24 cellular contexts compared by ENCODE assay signal in the genomic region with DNA sequence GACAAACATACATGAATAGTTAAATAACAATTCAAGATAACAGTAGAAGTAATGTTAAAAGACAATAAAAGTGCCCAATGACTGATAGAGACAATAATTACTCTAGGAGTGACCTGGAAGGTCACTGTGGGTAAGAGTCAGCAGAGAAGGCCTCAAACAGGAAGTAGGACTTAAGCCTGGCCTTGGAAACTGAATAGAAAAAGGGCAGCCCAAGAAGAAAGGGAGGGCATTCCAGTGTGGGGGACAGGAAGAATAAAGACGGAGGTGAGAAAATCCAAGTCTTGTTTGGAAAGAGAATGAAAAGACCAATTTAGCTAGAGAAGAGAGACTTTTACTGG. TPM values are rescaled to one million over a fixed set of nuclear protein-coding genes. Genes with fewer than 3 reads are reported as not detected.
DNase-seq lines count a peak whose midpoint lies in the region; ATAC-seq, FAIRE-seq and TF ChIP-seq lines count a peak whose summit lies in the region.
"Had no signal": no experiment of that assay in that cellular context is flagged by ENCODE, and none has a peak within 500 bp of the region (broad histone marks: within the 10 kb centered on the region; RNA-seq: fewer than 3 reads in every experiment).

No MANE protein-coding gene starts in this region.

- H3K23me2 ChIP-seq in H1 (ENCODE audit: low read depth, low read length): no peaks in the 10 kb centered on the region

- CTCF ChIA-PET in MCF 10A (lab: Yijun Ruan, JAX): interaction anchor here (0.9 to 1.8 kb wide), 2 partner anchors 8 to 59 kb away, joined by 4 to 6 read pairs; no protein-coding TSS in a partner anchor
- CTCF ChIA-PET in PC-3 (lab: Charles Lee): no interaction called here
- CTCF ChIA-PET in H1 (lab: Charles Lee; ENCODE audit: partially characterized antibody): interaction anchor here (2.4 kb wide), 1 partner anchor 8 kb away, joined by 9 read pairs; no protein-coding TSS in a partner anchor

- no peak overlapping the region for H2BK20ac ChIP-seq in H1 (ENCODE audit: low read length)

- H2AFZ ChIP-seq in PC-3 (ENCODE audit: low read length) (no peak overlapping the region), H1 (ENCODE audit: low read length) (no peak overlapping the region)
- H2AFZ ChIP-seq: parathyroid adenoma had no signal

- H3K4me2 ChIP-seq in PC-3 (ENCODE audit: low read length): peak overlapping the region; percentile 48
- H3K4me2 ChIP-seq in H1 (ENCODE audit: insufficient read depth in 1 of 2, low read depth in 2 of 2, low read length in 2 of 2): no peak overlapping the region

- H3K36me3 ChIP-seq in breast epithelium (no peaks in the 10 kb centered on the region), PC-3 (ENCODE audit: low read depth, low read length) (no peaks in the 10 kb centered on the region), H1 (ENCODE audit: control insufficient read depth in 2 of 4, insufficient read depth in 4 of 4, low read length in 3 of 4) (no peaks in the 10 kb centered on the region)
- H3K36me3 ChIP-seq: esophagus muscularis mucosa, tibial artery had no signal

- H3K9ac ChIP-seq in PC-3 (ENCODE audit: low read length) (peak overlapping the region; percentile 46; the same call in 1 of the 2 replicates), H1 (replicated peaks in 1 of 4; ENCODE audit: extremely low read depth in 1 of 4, low read depth in 3 of 4, low read length in 3 of 4) (no peak overlapping the region)
- H3K9ac ChIP-seq: parathyroid adenoma had no signal

- peaks cover 7% of the 10 kb centered on the region for H3K4me1 Mint-ChIP-seq in MCF 10A (ENCODE audit: insufficient read depth, unreplicated experiment)
- H3K4me1 Mint-ChIP-seq in stimulated activated naive CD8-positive, alpha-beta T cell treated with anti-CD3 and anti-CD28 coated beads, Interleukin-15, amount 100 ng/mL, for 72 hours: peaks cover 24% of the 10 kb centered on the region

- no peak overlapping the region for H3K4me3 Mint-ChIP-seq in MCF 10A (ENCODE audit: unreplicated experiment)
- H3K4me3 Mint-ChIP-seq in stimulated activated naive CD8-positive, alpha-beta T cell treated with anti-CD3 and anti-CD28 coated beads, Interleukin-15, amount 100 ng/mL, for 72 hours: peak overlapping the region; percentile 48 to 51
- H3K4me3 Mint-ChIP-seq: CD4-positive, alpha-beta T cell; natural killer cell treated with Interleukin-12 subunit alpha and Interleukin-12 subunit beta and Interleukin-15 and Interleukin-18, amount 100 ng/mL, for 72 hours had no signal

- H3K4ac ChIP-seq in H1 (replicated peaks; ENCODE audit: insufficient read length, low read depth, low read length): no peak overlapping the region

- H3K14ac ChIP-seq in H1 (ENCODE audit: insufficient read length): no peak overlapping the region

- no peak overlapping the region for H3K23ac ChIP-seq in H1 (ENCODE audit: insufficient read length)

- ATAC-seq in PC-3 (peak; percentile 55), HG02610 (IDR thresholded peaks at IDR 0.05; ENCODE audit: unreplicated experiment) (no peak)
- peak; percentile 68 for ATAC-seq in stimulated activated naive CD8-positive, alpha-beta T cell treated with anti-CD3 and anti-CD28 coated beads, Interleukin-15, amount 100 ng/mL, for 72 hours
- ATAC-seq: natural killer cell treated with Interleukin-12 subunit alpha and Interleukin-12 subunit beta and Interleukin-15 and Interleukin-18, amount 100 ng/mL, for 72 hours; sciatic nerve had no signal

- H2BK120ac ChIP-seq in H1 (replicated peaks; ENCODE audit: low read depth, low read length): no peak overlapping the region

- no peak overlapping the region for H4K5ac ChIP-seq in H1 (ENCODE audit: insufficient read length, low read depth, low read length)

- peak; percentile 24 for FAIRE-seq in H1 (lab: Jason Lieb, UNC)
- FAIRE-seq: GM12891, GM19239 had no signal

- H3K9me3 Mint-ChIP-seq in MCF 10A (ENCODE audit: unreplicated experiment): no peaks in the 10 kb centered on the region
- no peaks in the 10 kb centered on the region for H3K9me3 Mint-ChIP-seq in stimulated activated naive CD8-positive, alpha-beta T cell treated with anti-CD3 and anti-CD28 coated beads, Interleukin-15, amount 100 ng/mL, for 72 hours
- H3K9me3 Mint-ChIP-seq: CD4-positive, alpha-beta T cell; natural killer cell treated with Interleukin-12 subunit alpha and Interleukin-12 subunit beta and Interleukin-15 and Interleukin-18, amount 100 ng/mL, for 72 hours had no signal

- no peaks in the 10 kb centered on the region for H3F3A ChIP-seq in PC-3 (ENCODE audit: low read length, unreplicated experiment)

- in situ Hi-C loops in ACHN (cut with HindIII; ENCODE audit: low pct_ligation_motif_present, low pct_unique_long_range_greater_than_20kb, low sequenced_read_pairs): no loop called here

- no peaks in the 10 kb centered on the region for H3K79me1 ChIP-seq in H1 (ENCODE audit: low read depth, low read length)

- H3K4me1 ChIP-seq in breast epithelium: no peaks in the 10 kb centered on the region
- H3K4me1 ChIP-seq in PC-3 (ENCODE audit: insufficient read depth, low read length): peaks cover 35% of the 10 kb centered on the region
- no peaks in the 10 kb centered on the region for H3K4me1 ChIP-seq in H1 (replicated peaks in 1 of 4; ENCODE audit: control insufficient read depth in 3 of 4, insufficient read depth in 4 of 4, low read length in 3 of 4)
- H3K4me1 ChIP-seq: esophagus muscularis mucosa, parathyroid adenoma, tibial artery had no signal

- H3K79me2 ChIP-seq in PC-3 (ENCODE audit: low read length) (no peaks in the 10 kb centered on the region), H1 (ENCODE audit: control insufficient read depth in 1 of 2, insufficient read depth in 2 of 2, low read length in 2 of 2) (no peaks in the 10 kb centered on the region)
- H3K79me2 ChIP-seq: parathyroid adenoma had no signal

- H2BK5ac ChIP-seq in H1 (ENCODE audit: low read depth, low read length): no peak overlapping the region

- POLR2A ChIA-PET in MCF 10A (lab: Yijun Ruan, JAX): interaction anchor here (0.7 to 1.2 kb wide), 3 partner anchors 13 to 36 kb away, joined by 3 read pairs; a partner anchor contains a TSS
- POLR2A ChIA-PET in PC-3 (lab: Charles Lee; ENCODE audit: unreplicated experiment): no interaction called here
- POLR2A ChIA-PET in H1 (lab: Charles Lee; ENCODE audit: partially characterized antibody): no interaction called here

- H3K27ac Mint-ChIP-seq in MCF 10A (ENCODE audit: low read depth, unreplicated experiment): peak overlapping the region; percentile 81
- peak overlapping the region; percentile 90 to 97 for H3K27ac Mint-ChIP-seq in stimulated activated naive CD8-positive, alpha-beta T cell treated with anti-CD3 and anti-CD28 coated beads, Interleukin-15, amount 100 ng/mL, for 72 hours
- H3K27ac Mint-ChIP-seq: CD4-positive, alpha-beta T cell; natural killer cell treated with Interleukin-12 subunit alpha and Interleukin-12 subunit beta and Interleukin-15 and Interleukin-18, amount 100 ng/mL, for 72 hours had no signal

- H4K91ac ChIP-seq in H1 (replicated peaks; ENCODE audit: insufficient read length, low read length): no peak overlapping the region

- H3K9me2 ChIP-seq in PC-3 (replicated peaks; ENCODE audit: low read length): no peaks in the 10 kb centered on the region

- DNase-seq in MCF 10A (ENCODE audit: unreplicated experiment): no peak
- DNase-seq in breast epithelium (ENCODE audit: low spot score in 2 of 2): no peak
- DNase-seq in PC-3: no peak
- DNase-seq in H1 (ENCODE audit: low read depth in 1 of 2, low spot score in 2 of 2): no peak
- DNase-seq in stimulated activated naive CD8-positive, alpha-beta T cell treated with anti-CD3 and anti-CD28 coated beads, Interleukin-15, amount 100 ng/mL, for 72 hours: no peak
- no peak for DNase-seq in HCEC 1CT
- no peak for DNase-seq in ACHN
- DNase-seq: activated CD4-positive, CD25-positive, alpha-beta regulatory T cell treated with anti-CD3 and anti-CD28 coated beads, Interleukin-2, amount 50 U/mL, for 72 hours; activated CD8-positive, alpha-beta memory T cell treated with anti-CD3 and anti-CD28 coated beads, Interleukin-2, amount 50 U/mL, for 4 hours; CD4-positive, alpha-beta T cell; KBM-7; midbrain; NCI-H1048; NCI-H1930; RPMI8226; tibial artery had no signal

- no peak for TF ChIP-seq RAD21 in H1 (IDR thresholded peaks at IDR 0.05 in 1 of 2, conservative IDR thresholded peaks at IDR 0.05 in 1 of 2; ENCODE audit: low read depth in 2 of 2, low read length in 2 of 2)

- peaks cover 54% of the 10 kb centered on the region for H3K27me3 Mint-ChIP-seq in MCF 10A (ENCODE audit: insufficient read depth, unreplicated experiment)
- no peaks in the 10 kb centered on the region for H3K27me3 Mint-ChIP-seq in stimulated activated naive CD8-positive, alpha-beta T cell treated with anti-CD3 and anti-CD28 coated beads, Interleukin-15, amount 100 ng/mL, for 72 hours
- H3K27me3 Mint-ChIP-seq: CD4-positive, alpha-beta T cell had no signal

- H2BK15ac ChIP-seq in H1 (ENCODE audit: low read length): no peak overlapping the region

- H3K9me3 ChIP-seq in breast epithelium (no peaks in the 10 kb centered on the region), PC-3 (ENCODE audit: low read length) (no peaks in the 10 kb centered on the region), H1 (ENCODE audit: insufficient read depth in 2 of 2, low read depth in 1 of 2, low read length in 1 of 2) (no peaks in the 10 kb centered on the region)
- H3K9me3 ChIP-seq: esophagus muscularis mucosa, tibial artery had no signal

- TSS peak; percentile 52 for BruUV-seq in MCF 10A (replicated peaks; lab: Mats Ljungman, UMichigan)
- BruUV-seq in PC-3 (replicated peaks; lab: Mats Ljungman, UMichigan): no TSS peak

- 78% methylated on average over 1 of the region's 1 CpG; no CpG with 5 or more reads in 1 of the 2 experiments for WGBS in H1 (ENCODE audit: extremely low coverage in 1 of 2, insufficient coverage in 1 of 2, insufficient read length in 1 of 2, insufficient replicate concordance in 2 of 2, low coverage in 1 of 2, low lambda C conversion rate in 2 of 2, missing lambda C conversion rate in 1 of 2), 2 experiments

- intact Hi-C loops in MCF 10A (cut with micrococcal nuclease): no loop called here
- intact Hi-C loops in breast epithelium (cut with DNase I; ENCODE audit: low total_unique reads): no loop called here
- intact Hi-C loops in PC-3 (cut with micrococcal nuclease): no loop called here

- no peak overlapping the region for H4K8ac ChIP-seq in H1 (ENCODE audit: extremely low read depth, insufficient read depth, low read length)

- H3K18ac ChIP-seq in H1 (ENCODE audit: extremely low read depth, low read length): no peak overlapping the region

- no peak overlapping the region for H3K56ac ChIP-seq in H1 (replicated peaks; ENCODE audit: insufficient read length, low read depth, low read length)

- no peak for TF ChIP-seq POLR2A in breast epithelium (IDR thresholded peaks at IDR 0.05)
- TF ChIP-seq POLR2A in H1 (IDR thresholded peaks at IDR 0.05; ENCODE audit: control extremely low read depth in 1 of 2, low read depth in 2 of 2, low read length in 2 of 2): no peak

- H3K4me3 ChIP-seq in breast epithelium: no peak overlapping the region
- no peak overlapping the region for H3K4me3 ChIP-seq in PC-3 (ENCODE audit: low read length)
- H3K4me3 ChIP-seq in H1 (ENCODE audit: extremely low read depth in 1 of 4, insufficient read depth in 2 of 4, low read depth in 3 of 4, low read length in 4 of 4): no peak overlapping the region
- H3K4me3 ChIP-seq: esophagus muscularis mucosa, tibial artery had no signal

- H3K27me3 ChIP-seq in breast epithelium: peaks cover 0 to 20% of the 10 kb centered on the region in 2 donors
- H3K27me3 ChIP-seq in PC-3 (ENCODE audit: low read length): no peaks in the 10 kb centered on the region
- no peaks in the 10 kb centered on the region for H3K27me3 ChIP-seq in H1 (replicated peaks in 1 of 4; ENCODE audit: control insufficient read depth in 3 of 4, extremely low read depth in 1 of 4, insufficient read depth in 3 of 4, low read length in 3 of 4)
- H3K27me3 ChIP-seq: esophagus muscularis mucosa, tibial artery had no signal

- no peak overlapping the region for H3K27ac ChIP-seq in breast epithelium
- H3K27ac ChIP-seq in PC-3 (ENCODE audit: low read length): peak overlapping the region; percentile 94
- H3K27ac ChIP-seq in H1 (ENCODE audit: low read depth, low read length): no peak overlapping the region
- H3K27ac ChIP-seq: esophagus muscularis mucosa, parathyroid adenoma, tibial artery had no signal

- no peak overlapping the region for H2BK12ac ChIP-seq in H1 (ENCODE audit: low read depth, low read length)

- TF ChIP-seq EP300 in H1 (IDR thresholded peaks at IDR 0.05; ENCODE audit: borderline replicate concordance in 1 of 2, low read depth in 2 of 2, low read length in 2 of 2): no peak

- H4K20me1 ChIP-seq in PC-3 (ENCODE audit: low read length) (no peaks in the 10 kb centered on the region), H1 (replicated peaks in 1 of 2; ENCODE audit: control insufficient read depth in 1 of 2, insufficient read depth in 2 of 2, low read length in 2 of 2) (no peaks in the 10 kb centered on the region)

- H3K36me3 Mint-ChIP-seq in MCF 10A (ENCODE audit: insufficient read depth, unreplicated experiment): no peaks in the 10 kb centered on the region
- H3K36me3 Mint-ChIP-seq: natural killer cell treated with Interleukin-12 subunit alpha and Interleukin-12 subunit beta and Interleukin-15 and Interleukin-18, amount 100 ng/mL, for 72 hours had no signal

- TF ChIP-seq CTCF in MCF 10A (IDR thresholded peaks at IDR 0.05; ENCODE audit: unreplicated experiment): no peak
- no peak for TF ChIP-seq CTCF in breast epithelium (IDR thresholded peaks at IDR 0.05)
- TF ChIP-seq CTCF in PC-3 (conservative IDR thresholded peaks at IDR 0.05; ENCODE audit: low read depth, low read length): no peak
- no peak for TF ChIP-seq CTCF in H1 (IDR thresholded peaks at IDR 0.05; ENCODE audit: control extremely low read depth in 1 of 3, insufficient read depth in 1 of 3, low read depth in 1 of 3, low read length in 3 of 3)

- H2AK5ac ChIP-seq in H1 (ENCODE audit: low read depth, low read length): no peak overlapping the region

RNA-seq across cellular contexts. Expression of a gene that starts 6.0 kb away (rescaled TPM):
- total RNA-seq in MCF 10A (2022) (0.20 TPM in 1 of 2 replicates, not detected in the other), breast epithelium (1 to 10 TPM in 1 of 3 donors, under 1 TPM in 2; 0.33 to 1.3 (median 0.64) TPM), PC-3 (2014; rRNA removed) (0.62 TPM in 1 of 2 replicates, not detected in the other)
- total RNA-seq in H1 (2021; fragmentation: NEBNext Ultra II Directional; extraction: Animal tissue kit (Norgen Biotek cat#: 25700)): not detected in 2 replicates
- 0.38 and 0.55 TPM in 2 replicates for polyA plus RNA-seq in H1 (2011; rRNA removed)
- polyA plus RNA-seq in H1 (2011; cell fraction: cytosol; rRNA removed): 0.08 TPM
- polyA plus RNA-seq in H1 (2011; cell fraction: nucleus; rRNA removed): 2.0 TPM
- polyA plus RNA-seq in H1 (2012, experiment 1 of 2): 0.11 TPM in 1 of 4 replicates, not detected in the others
- not detected for polyA plus RNA-seq in H1 (2012, experiment 2 of 2)
- polyA plus RNA-seq in H1 (2013, experiment 1 of 2): 0.08 TPM
- polyA plus RNA-seq in H1 (2013, experiment 2 of 2): 0.06 TPM
- polyA minus RNA-seq in H1 (2011; rRNA and poly(A)+ RNA removed): 0.76 and 0.82 TPM in 2 replicates
- polyA minus RNA-seq in H1 (2011; cell fraction: cytosol; rRNA and poly(A)+ RNA removed): not detected
- polyA minus RNA-seq in H1 (2011; cell fraction: nucleus; rRNA and poly(A)+ RNA removed): 1.00 TPM

RNA-seq across cellular contexts. Expression of a gene that starts 14.1 kb away (rescaled TPM):
- not detected in 2 replicates for total RNA-seq in MCF 10A (2022)
- not detected for total RNA-seq in breast epithelium
- not detected in 2 replicates for total RNA-seq in PC-3 (2014; rRNA removed)
- total RNA-seq in H1 (2021; fragmentation: NEBNext Ultra II Directional; extraction: Animal tissue kit (Norgen Biotek cat#: 25700)): not detected in 2 replicates
- polyA plus RNA-seq in H1 (2011; rRNA removed): not detected in 2 replicates
- not detected for polyA plus RNA-seq in H1 (2011; cell fraction: cytosol; rRNA removed)
- polyA plus RNA-seq in H1 (2011; cell fraction: nucleus; rRNA removed): not detected
- polyA plus RNA-seq in H1 (2012, experiment 1 of 2): not detected in 4 replicates
- polyA plus RNA-seq in H1 (2012, experiment 2 of 2): not detected
- not detected for polyA plus RNA-seq in H1 (2013, experiment 1 of 2)
- polyA plus RNA-seq in H1 (2013, experiment 2 of 2): not detected
- polyA minus RNA-seq in H1 (2011; rRNA and poly(A)+ RNA removed): not detected in 2 replicates
- not detected for polyA minus RNA-seq in H1 (2011; cell fraction: cytosol; rRNA and poly(A)+ RNA removed)
- polyA minus RNA-seq in H1 (2011; cell fraction: nucleus; rRNA and poly(A)+ RNA removed): not detected
- total RNA-seq: CD4-positive, alpha-beta T cell; cerebellum; esophagus muscularis mucosa; natural killer cell treated with Interleukin-12 subunit alpha and Interleukin-12 subunit beta and Interleukin-15 and Interleukin-18, amount 100 ng/mL, for 72 hours; sciatic nerve had no signal

RNA-seq across cellular contexts. Expression of a gene that starts 19.6 kb away (rescaled TPM):
- total RNA-seq in MCF 10A (2022) (not detected in 2 replicates), breast epithelium (not detected), PC-3 (2014; rRNA removed) (not detected in 2 replicates)
- total RNA-seq in H1 (2021; fragmentation: NEBNext Ultra II Directional; extraction: Animal tissue kit (Norgen Biotek cat#: 25700)): not detected in 2 replicates
- polyA plus RNA-seq in H1 (2011; rRNA removed): not detected in 2 replicates
- not detected for polyA plus RNA-seq in H1 (2011; cell fraction: cytosol; rRNA removed)
- not detected for polyA plus RNA-seq in H1 (2011; cell fraction: nucleus; rRNA removed)
- not detected in 4 replicates for polyA plus RNA-seq in H1 (2012, experiment 1 of 2)
- not detected for polyA plus RNA-seq in H1 (2012, experiment 2 of 2)
- polyA plus RNA-seq in H1 (2013, experiment 1 of 2): not detected
- not detected for polyA plus RNA-seq in H1 (2013, experiment 2 of 2)
- polyA minus RNA-seq in H1 (2011; rRNA and poly(A)+ RNA removed): not detected in 2 replicates
- polyA minus RNA-seq in H1 (2011; cell fraction: cytosol; rRNA and poly(A)+ RNA removed): not detected
- polyA minus RNA-seq in H1 (2011; cell fraction: nucleus; rRNA and poly(A)+ RNA removed): not detected
- total RNA-seq: CD4-positive, alpha-beta T cell; cerebellum; esophagus muscularis mucosa; natural killer cell treated with Interleukin-12 subunit alpha and Interleukin-12 subunit beta and Interleukin-15 and Interleukin-18, amount 100 ng/mL, for 72 hours; sciatic nerve had no signal

RNA-seq across cellular contexts. Expression of a gene that starts 27.9 kb away (rescaled TPM):
- total RNA-seq in MCF 10A (2022) (not detected in 2 replicates), breast epithelium (not detected), PC-3 (2014; rRNA removed) (not detected in 2 replicates)
- total RNA-seq in H1 (2021; fragmentation: NEBNext Ultra II Directional; extraction: Animal tissue kit (Norgen Biotek cat#: 25700)): not detected in 2 replicates
- not detected in 2 replicates for polyA plus RNA-seq in H1 (2011; rRNA removed)
- polyA plus RNA-seq in H1 (2011; cell fraction: cytosol; rRNA removed): not detected
- not detected for polyA plus RNA-seq in H1 (2011; cell fraction: nucleus; rRNA removed)
- polyA plus RNA-seq in H1 (2012, experiment 1 of 2): 0.28 TPM in 1 of 4 replicates, not detected in the others
- not detected for polyA plus RNA-seq in H1 (2012, experiment 2 of 2)
- polyA plus RNA-seq in H1 (2013, experiment 1 of 2): not detected
- not detected for polyA plus RNA-seq in H1 (2013, experiment 2 of 2)
- not detected in 2 replicates for polyA minus RNA-seq in H1 (2011; rRNA and poly(A)+ RNA removed)
- polyA minus RNA-seq in H1 (2011; cell fraction: cytosol; rRNA and poly(A)+ RNA removed): not detected
- not detected for polyA minus RNA-seq in H1 (2011; cell fraction: nucleus; rRNA and poly(A)+ RNA removed)
- total RNA-seq: CD4-positive, alpha-beta T cell; cerebellum; esophagus muscularis mucosa; natural killer cell treated with Interleukin-12 subunit alpha and Interleukin-12 subunit beta and Interleukin-15 and Interleukin-18, amount 100 ng/mL, for 72 hours; sciatic nerve had no signal

RNA-seq across cellular contexts. Expression of a gene that starts 35.7 kb away (rescaled TPM):
- 51.9 and 57.2 TPM in 2 replicates for total RNA-seq in MCF 10A (2022)
- 10 to 100 TPM; 27.2 to 33.0 (median 32.1) TPM for total RNA-seq in breast epithelium
- 69.5 and 83.0 TPM in 2 replicates for total RNA-seq in PC-3 (2014; rRNA removed)
- 29.1 and 31.5 TPM in 2 replicates for total RNA-seq in H1 (2021; fragmentation: NEBNext Ultra II Directional; extraction: Animal tissue kit (Norgen Biotek cat#: 25700))
- 37.6 and 55.9 TPM in 2 replicates for polyA plus RNA-seq in H1 (2011; rRNA removed)
- 44.4 TPM for polyA plus RNA-seq in H1 (2011; cell fraction: cytosol; rRNA removed)
- 27.1 TPM for polyA plus RNA-seq in H1 (2011; cell fraction: nucleus; rRNA removed)
- 33.8 to 51.4 TPM (median 36.7 TPM) in 4 replicates for polyA plus RNA-seq in H1 (2012, experiment 1 of 2)
- polyA plus RNA-seq in H1 (2012, experiment 2 of 2): 64.0 TPM
- polyA plus RNA-seq in H1 (2013, experiment 1 of 2): 40.1 TPM
- 39.3 TPM for polyA plus RNA-seq in H1 (2013, experiment 2 of 2)
- polyA minus RNA-seq in H1 (2011; rRNA and poly(A)+ RNA removed): 55.3 and 60.4 TPM in 2 replicates
- polyA minus RNA-seq in H1 (2011; cell fraction: cytosol; rRNA and poly(A)+ RNA removed): 16.2 TPM
- polyA minus RNA-seq in H1 (2011; cell fraction: nucleus; rRNA and poly(A)+ RNA removed): 22.5 TPM
